In the genomic region with DNA sequence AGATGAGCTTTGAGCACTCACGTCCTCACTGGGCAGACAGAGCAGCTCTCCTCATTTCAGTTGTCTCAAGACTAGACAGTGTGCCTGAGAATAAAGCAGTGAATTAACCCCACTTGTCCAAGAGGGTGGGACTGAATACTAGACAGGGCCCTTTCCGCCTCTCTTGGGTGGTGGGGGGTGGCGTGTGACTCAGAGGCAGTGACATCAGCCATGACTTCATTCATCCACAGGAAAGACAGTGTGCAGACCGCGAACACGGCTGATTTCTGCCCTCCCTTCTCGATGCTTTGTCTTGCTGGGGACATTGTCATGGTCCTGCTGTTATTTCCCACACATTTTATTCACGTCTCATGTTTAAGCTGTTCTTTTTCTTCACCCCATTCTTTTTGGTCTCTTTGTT, we compare ENCODE assay signal across 30 cellular contexts.
A peak's percentile ranks its signal among the peaks of the same experiment; 100 is the strongest.
DNase-seq lines count a peak whose midpoint lies in the region; ATAC-seq and TF ChIP-seq lines count a peak whose summit lies in the region.
"Had no signal": no experiment of that assay in that cellular context is flagged by ENCODE, and none has a peak within 500 bp of the region (broad histone marks: within the 10 kb centered on the region; RNA-seq: fewer than 3 reads in every experiment).

No MANE protein-coding gene starts in this region.

- intact Hi-C loops in activated CD8-positive, alpha-beta T cell treated with anti-CD3 and anti-CD28 coated beads for 36 hours (cut with micrococcal nuclease): no loop called here
- intact Hi-C loops in left ventricle myocardium superior (cut with micrococcal nuclease): no loop called here
- intact Hi-C loops in posterior cingulate gyrus (cut with DNase I): no loop called here

- no peak overlapping the region for H3K27ac Mint-ChIP-seq in activated CD8-positive, alpha-beta T cell treated with anti-CD3 and anti-CD28 coated beads for 36 hours
- H3K27ac Mint-ChIP-seq in activated CD8-positive, alpha-beta T cell treated with anti-CD3 and anti-CD28 coated beads, Interleukin-2, amount 10 ng/mL, durations not matched to agents 7 days and 5 days: no peak overlapping the region
- H3K27ac Mint-ChIP-seq in WTC11: no peak overlapping the region
- H3K27ac Mint-ChIP-seq: activated naive CD8-positive, alpha-beta T cell; dendritic cell treated with granulocyte-macrophage colony-stimulating factor and Interleukin-4, amounts not matched to agents 40 ng/mL and 50 ng/mL, for 4 days; memory B cell; progenitor cell of endocrine pancreas; stimulated activated effector memory CD8-positive, alpha-beta T cell treated with anti-CD3 and anti-CD28 coated beads, Interleukin-12 subunit alpha, Interleukin-12 subunit beta, amount 100 ng/mL, for 72 hours had no signal

- H3K36me3 Mint-ChIP-seq in activated CD8-positive, alpha-beta T cell treated with anti-CD3 and anti-CD28 coated beads for 36 hours (ENCODE audit: low read depth): peaks cover 2% of the 10 kb centered on the region
- H3K36me3 Mint-ChIP-seq in activated CD8-positive, alpha-beta T cell treated with anti-CD3 and anti-CD28 coated beads, Interleukin-2, amount 10 ng/mL, durations not matched to agents 7 days and 5 days (ENCODE audit: low read depth): no peaks in the 10 kb centered on the region
- no peaks in the 10 kb centered on the region for H3K36me3 Mint-ChIP-seq in WTC11
- H3K36me3 Mint-ChIP-seq: stimulated activated effector memory CD8-positive, alpha-beta T cell treated with anti-CD3 and anti-CD28 coated beads, Interleukin-12 subunit alpha, Interleukin-12 subunit beta, amount 100 ng/mL, for 72 hours had no signal

- H3K4me1 Mint-ChIP-seq in activated CD8-positive, alpha-beta T cell treated with anti-CD3 and anti-CD28 coated beads for 36 hours (ENCODE audit: low read depth): no peaks in the 10 kb centered on the region
- H3K4me1 Mint-ChIP-seq in activated CD8-positive, alpha-beta T cell treated with anti-CD3 and anti-CD28 coated beads, Interleukin-2, amount 10 ng/mL, durations not matched to agents 7 days and 5 days (ENCODE audit: low read depth): no peaks in the 10 kb centered on the region
- peaks cover 5% of the 10 kb centered on the region; the same call in 1 of the 2 replicates for H3K4me1 Mint-ChIP-seq in WTC11
- H3K4me1 Mint-ChIP-seq: memory B cell; stimulated activated effector memory CD8-positive, alpha-beta T cell treated with anti-CD3 and anti-CD28 coated beads, Interleukin-12 subunit alpha, Interleukin-12 subunit beta, amount 100 ng/mL, for 72 hours had no signal

- ATAC-seq in activated CD8-positive, alpha-beta T cell treated with anti-CD3 and anti-CD28 coated beads for 36 hours: no peak
- ATAC-seq in activated CD8-positive, alpha-beta T cell treated with anti-CD3 and anti-CD28 coated beads, Interleukin-2, amount 10 ng/mL, durations not matched to agents 7 days and 5 days: no peak
- ATAC-seq in left ventricle myocardium superior: peak; percentile 81
- ATAC-seq in WTC11: no peak
- ATAC-seq: gastrocnemius medialis; HCT116; stimulated activated effector memory CD8-positive, alpha-beta T cell treated with anti-CD3 and anti-CD28 coated beads, Interleukin-12 subunit alpha, Interleukin-12 subunit beta, amount 100 ng/mL, for 72 hours had no signal

- CTCF ChIA-PET in activated CD8-positive, alpha-beta T cell treated with anti-CD3 and anti-CD28 coated beads for 36 hours (lab: Charles Lee): no interaction called here
- CTCF ChIA-PET in activated CD8-positive, alpha-beta T cell treated with anti-CD3 and anti-CD28 coated beads, Interleukin-2, amount 10 ng/mL, durations not matched to agents 7 days and 5 days (lab: Charles Lee): no interaction called here
- CTCF ChIA-PET in WTC11 (lab: Charles Lee): no interaction called here

- peak; percentile 4 for DNase-seq in activated CD8-positive, alpha-beta T cell treated with anti-CD3 and anti-CD28 coated beads for 36 hours
- no peak for DNase-seq in activated CD8-positive, alpha-beta T cell treated with anti-CD3 and anti-CD28 coated beads, Interleukin-2, amount 10 ng/mL, durations not matched to agents 7 days and 5 days
- DNase-seq in fibroblast of mammary gland (ENCODE audit: low read depth) (peak; percentile 62), left ventricle myocardium superior (peak; percentile 37), NCI-H748 treated with DMSO at 0.1 percent for 48 hours (lab: John Stamatoyannopoulos, UW) (no peak), posterior cingulate gyrus (no peak), WTC11 (ENCODE audit: low spot score) (no peak)
- DNase-seq in stimulated activated CD4-positive, alpha-beta T cell treated with anti-CD3 and anti-CD28 coated beads, Interleukin-2, amount 100 ng/mL, for 24 hours: no peak
- DNase-seq: activated CD4-positive, alpha-beta T cell treated with anti-CD3 and anti-CD28 coated beads for 48 hours; anterior cingulate cortex; gastrocnemius medialis; kidney glomerular epithelial cell; NCI-H1436 treated with DMSO at 0.1 percent for 48 hours; NCI-H2107; NCI-H345; Peyer's patch; sigmoid colon; SJCRH30; stimulated activated CD4-positive, alpha-beta T cell treated with anti-CD3 and anti-CD28 coated beads, Interleukin-15, amount 100 ng/mL, for 24 hours; T-helper 9 cell; transverse colon had no signal

- H3K4me3 ChIP-seq in fibroblast of mammary gland (ENCODE audit: control insufficient read depth, low read depth, low read length): no peak overlapping the region
- H3K4me3 ChIP-seq: esophagus muscularis mucosa, gastrocnemius medialis, hepatocyte, Peyer's patch, sigmoid colon, SJCRH30, transverse colon had no signal

- H3K27me3 Mint-ChIP-seq in activated CD8-positive, alpha-beta T cell treated with anti-CD3 and anti-CD28 coated beads for 36 hours: no peaks in the 10 kb centered on the region
- H3K27me3 Mint-ChIP-seq in activated CD8-positive, alpha-beta T cell treated with anti-CD3 and anti-CD28 coated beads, Interleukin-2, amount 10 ng/mL, durations not matched to agents 7 days and 5 days (ENCODE audit: low read depth): no peaks in the 10 kb centered on the region
- no peaks in the 10 kb centered on the region for H3K27me3 Mint-ChIP-seq in WTC11 (ENCODE audit: low read depth)
- H3K27me3 Mint-ChIP-seq: activated naive CD8-positive, alpha-beta T cell; dendritic cell treated with granulocyte-macrophage colony-stimulating factor and Interleukin-4, amounts not matched to agents 40 ng/mL and 50 ng/mL, for 4 days; memory B cell had no signal

- POLR2A ChIA-PET in activated CD8-positive, alpha-beta T cell treated with anti-CD3 and anti-CD28 coated beads for 36 hours (lab: Charles Lee): no interaction called here
- POLR2A ChIA-PET in activated CD8-positive, alpha-beta T cell treated with anti-CD3 and anti-CD28 coated beads, Interleukin-2, amount 10 ng/mL, durations not matched to agents 7 days and 5 days (lab: Charles Lee): no interaction called here
- POLR2A ChIA-PET in WTC11 (lab: Charles Lee): no interaction called here

- H3K9me3 Mint-ChIP-seq in activated CD8-positive, alpha-beta T cell treated with anti-CD3 and anti-CD28 coated beads for 36 hours: no peaks in the 10 kb centered on the region
- no peaks in the 10 kb centered on the region for H3K9me3 Mint-ChIP-seq in activated CD8-positive, alpha-beta T cell treated with anti-CD3 and anti-CD28 coated beads, Interleukin-2, amount 10 ng/mL, durations not matched to agents 7 days and 5 days (ENCODE audit: insufficient read depth)
- H3K9me3 Mint-ChIP-seq in WTC11: no peaks in the 10 kb centered on the region; the same call in 1 of the 2 replicates
- H3K9me3 Mint-ChIP-seq: CD14-positive monocyte; dendritic cell treated with granulocyte-macrophage colony-stimulating factor and Interleukin-4, amounts not matched to agents 40 ng/mL and 50 ng/mL, for 4 days; memory B cell; stimulated activated effector memory CD8-positive, alpha-beta T cell treated with anti-CD3 and anti-CD28 coated beads, Interleukin-12 subunit alpha, Interleukin-12 subunit beta, amount 100 ng/mL, for 72 hours had no signal

- no peak overlapping the region for H3K4me3 Mint-ChIP-seq in activated CD8-positive, alpha-beta T cell treated with anti-CD3 and anti-CD28 coated beads for 36 hours
- H3K4me3 Mint-ChIP-seq in activated CD8-positive, alpha-beta T cell treated with anti-CD3 and anti-CD28 coated beads, Interleukin-2, amount 10 ng/mL, durations not matched to agents 7 days and 5 days: no peak overlapping the region
- no peak overlapping the region for H3K4me3 Mint-ChIP-seq in WTC11
- H3K4me3 Mint-ChIP-seq: activated naive CD8-positive, alpha-beta T cell; CD14-positive monocyte; dendritic cell treated with granulocyte-macrophage colony-stimulating factor and Interleukin-4, amounts not matched to agents 40 ng/mL and 50 ng/mL, for 4 days; memory B cell; stimulated activated effector memory CD8-positive, alpha-beta T cell treated with anti-CD3 and anti-CD28 coated beads, Interleukin-12 subunit alpha, Interleukin-12 subunit beta, amount 100 ng/mL, for 72 hours had no signal

- TF ChIP-seq CTCF in activated CD8-positive, alpha-beta T cell treated with anti-CD3 and anti-CD28 coated beads for 36 hours (IDR thresholded peaks at IDR 0.05): no peak
- no peak for TF ChIP-seq CTCF in fibroblast of mammary gland (conservative IDR thresholded peaks at IDR 0.05; ENCODE audit: control insufficient read depth, insufficient read depth, low read depth, low read length)
- no peak for TF ChIP-seq CTCF in WTC11 (IDR thresholded peaks at IDR 0.05)

TF ChIP-seq in WTC11, 78 proteins besides CTCF, POLR2A, EP300 and RAD21 (continues in another document):
- TF ChIP-seq, protein P1, sequence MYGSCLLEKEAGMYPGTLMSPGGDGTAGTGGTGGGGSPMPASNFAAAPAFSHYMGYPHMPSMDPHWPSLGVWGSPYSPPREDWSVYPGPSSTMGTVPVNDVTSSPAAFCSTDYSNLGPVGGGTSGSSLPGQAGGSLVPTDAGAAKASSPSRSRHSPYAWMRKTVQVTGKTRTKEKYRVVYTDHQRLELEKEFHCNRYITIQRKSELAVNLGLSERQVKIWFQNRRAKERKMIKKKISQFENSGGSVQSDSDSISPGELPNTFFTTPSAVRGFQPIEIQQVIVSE (CRISPR knock-in tag; IDR thresholded peaks at IDR 0.05; ENCODE audit: borderline replicate concordance): no peak
- TF ChIP-seq ETV6 (CRISPR knock-in tag; IDR thresholded peaks at IDR 0.05) (no peak), ZNF219 (CRISPR knock-in tag; IDR thresholded peaks at IDR 0.05; ENCODE audit: borderline replicate concordance) (no peak), ZNF416 (CRISPR knock-in tag; IDR thresholded peaks at IDR 0.05) (no peak), ZBTB21 (CRISPR knock-in tag; IDR thresholded peaks at IDR 0.05; ENCODE audit: borderline replicate concordance) (no peak), ELF4 (CRISPR knock-in tag; IDR thresholded peaks at IDR 0.05; ENCODE audit: low read depth) (no peak), RELA (CRISPR knock-in tag; IDR thresholded peaks at IDR 0.05; ENCODE audit: borderline replicate concordance) (no peak), ZNF671 (CRISPR knock-in tag; IDR thresholded peaks at IDR 0.05) (no peak), ZNF263 (CRISPR knock-in tag; IDR thresholded peaks at IDR 0.05; ENCODE audit: low read depth) (no peak), HMGA2 (CRISPR knock-in tag; IDR thresholded peaks at IDR 0.05) (no peak), TEAD1 (CRISPR knock-in tag; IDR thresholded peaks at IDR 0.05) (no peak)

Comparison
In these comparisons a context has a peak if more than half of its experiments do, and no peak if none do; other contexts are left out.
1. DNase-seq: peak in activated CD8-positive, alpha-beta T cell treated with anti-CD3 and anti-CD28 coated beads for 36 hours (single experiment), fibroblast of mammary gland (single experiment) and left ventricle myocardium superior (single experiment); none in activated CD8-positive, alpha-beta T cell treated with anti-CD3 and anti-CD28 coated beads, Interleukin-2, amount 10 ng/mL, durations not matched to agents 7 days and 5 days (single experiment), stimulated activated CD4-positive, alpha-beta T cell treated with anti-CD3 and anti-CD28 coated beads, Interleukin-2, amount 100 ng/mL, for 24 hours (0 of 2), NCI-H748 treated with DMSO at 0.1 percent for 48 hours (single experiment), posterior cingulate gyrus (0 of 10) and WTC11 (single experiment).